Comparison of ENCODE assay signal across 8 cellular contexts in genomic region chr2:11698009-11698922, GRCh38. TPM values are rescaled to one million over a fixed set of nuclear protein-coding genes. Genes with fewer than 3 reads are reported as not detected.
A peak's percentile ranks its signal among the peaks of the same experiment; 100 is the strongest.
DNase-seq lines count a peak whose midpoint lies in the region; ATAC-seq, FAIRE-seq and TF ChIP-seq lines count a peak whose summit lies in the region.

No MANE protein-coding gene starts in this region.

- H4K20me1 ChIP-seq in PC-3 (ENCODE audit: low read length) (no peaks in the 10 kb centered on the region), fibroblast of lung (ENCODE audit: control insufficient read depth, extremely low read depth, insufficient read depth, low read length) (no peaks in the 10 kb centered on the region)

- 0 out of 2 replicates have a peak overlapping the region, but pooled peaks have one; percentile 11 for H2AFZ ChIP-seq in PC-3 (ENCODE audit: low read length)
- peak overlapping the region; percentile 38 for H2AFZ ChIP-seq in fibroblast of lung (ENCODE audit: low read length)

- CTCF ChIA-PET in A549 (lab: Yijun Ruan, JAX) (interaction anchor here (0.8 to 35.7 kb wide), 9 partner anchors 9 to 172 kb away, joined by 3 to 700 read pairs (median 9); no protein-coding TSS in a partner anchor), PC-3 (lab: Charles Lee) (interaction anchor here (0.8 to 1.6 kb wide), 2 partner anchors 10 to 40 kb away, joined by 3 to 5 read pairs; no protein-coding TSS in a partner anchor)

- intact Hi-C loops in PC-3 (cut with micrococcal nuclease) (no loop called here), posterior vena cava (cut with DNase I) (no loop called here)

- no peaks in the 10 kb centered on the region for H3K36me3 ChIP-seq in PC-3 (ENCODE audit: low read depth, low read length)
- H3K36me3 ChIP-seq in fibroblast of lung (ENCODE audit: control insufficient read depth, insufficient read depth, low read length), result no peaks in the 10 kb centered on the region
- no peaks in the 10 kb centered on the region for H3K36me3 ChIP-seq in muscle layer of colon (ENCODE audit: insufficient read depth, low read length)

- H3F3A ChIP-seq in PC-3 (ENCODE audit: low read length, unreplicated experiment), result no peaks in the 10 kb centered on the region

- WGBS in A549 (ENCODE audit: missing lambda C conversion rate), result 87% methylated on average over 24 of the region's 24 CpGs

- TF ChIP-seq POLR2A in A549 (IDR thresholded peaks at IDR 0.05; ENCODE audit: low read length), result no peak

- H3K4me2 ChIP-seq in A549 (peak overlapping the region; percentile 64), PC-3 (ENCODE audit: low read length) (peak overlapping the region; percentile 47), fibroblast of lung (ENCODE audit: extremely low read depth, insufficient read depth, low read length) (peak overlapping the region; percentile 55)

- H3K27ac ChIP-seq in A549 (peak overlapping the region; percentile 68 to 81), PC-3 (ENCODE audit: low read length) (peak overlapping the region; percentile 92), fibroblast of lung (ENCODE audit: insufficient read depth, low read length) (peak overlapping the region; percentile 76), muscle layer of colon (ENCODE audit: low read depth, low read length) (peak overlapping the region; percentile 65)

- BruUV-seq in PC-3 (replicated peaks; lab: Mats Ljungman, UMichigan), result no TSS peak

- H3K27me3 ChIP-seq in PC-3 (ENCODE audit: low read length) (no peaks in the 10 kb centered on the region), fibroblast of lung (ENCODE audit: control insufficient read depth, insufficient read depth, low read length) (no peaks in the 10 kb centered on the region), muscle layer of colon (ENCODE audit: control insufficient read depth in 1 of 2, insufficient read depth in 2 of 2, low read length in 2 of 2) (no peaks in the 10 kb centered on the region)

- ATAC-seq in A549, result peak; percentile 6 to 42; a peak in 3 of 6 replicates
- peak; percentile 12 for ATAC-seq in PC-3

- no peak for FAIRE-seq in A549 (lab: Jason Lieb, UNC)

- H3K79me2 ChIP-seq in PC-3 (ENCODE audit: low read length) (no peaks in the 10 kb centered on the region), fibroblast of lung (ENCODE audit: control insufficient read depth, insufficient read depth, low read length) (no peaks in the 10 kb centered on the region)

- peaks cover 23% of the 10 kb centered on the region for H3K4me1 ChIP-seq in A549
- peaks cover 41% of the 10 kb centered on the region for H3K4me1 ChIP-seq in PC-3 (ENCODE audit: insufficient read depth, low read length)
- H3K4me1 ChIP-seq in fibroblast of lung (ENCODE audit: control insufficient read depth, extremely low read depth, insufficient read depth, low read length), result peaks cover 26% of the 10 kb centered on the region
- peaks cover 25% of the 10 kb centered on the region for H3K4me1 ChIP-seq in muscle layer of colon (ENCODE audit: insufficient read depth, low read length)

- DNase-seq in A549 (ENCODE audit: low read depth in 1 of 2, low spot score in 1 of 2) (no peak), PC-3 (peak; percentile 56), fibroblast of lung (ENCODE audit: low read depth in 2 of 2) (peak; percentile 73 to 77), NCI-H226 (no peak), middle frontal gyrus (ENCODE audit: extremely low spot score, low spot score) (no peak), NCI-H774 (lab: John Stamatoyannopoulos, UW) (no peak), posterior vena cava (ENCODE audit: low spot score) (no peak)

- TF ChIP-seq RAD21 in A549 (conservative IDR thresholded peaks at IDR 0.05 in 1 of 2, IDR thresholded peaks at IDR 0.05 in 1 of 2), result no peak

- TF ChIP-seq CTCF in A549 (IDR thresholded peaks at IDR 0.05) (no peak), PC-3 (conservative IDR thresholded peaks at IDR 0.05; ENCODE audit: low read depth, low read length) (no peak), fibroblast of lung (conservative IDR thresholded peaks at IDR 0.05 in 1 of 2, IDR thresholded peaks at IDR 0.05 in 1 of 2; ENCODE audit: low read depth in 1 of 2, low read length in 2 of 2) (no peak)

- TF ChIP-seq EP300 in A549 (IDR thresholded peaks at IDR 0.05), result no peak

- POLR2A ChIA-PET in A549 (lab: Yijun Ruan, JAX) (interaction anchor here (2.5 kb wide), 1 partner anchor 46 kb away, joined by 10 read pairs; no protein-coding TSS in a partner anchor), PC-3 (lab: Charles Lee; ENCODE audit: unreplicated experiment) (interaction anchor here (0.5 to 1.4 kb wide), 2 partner anchors 48 to 49 kb away, joined by 4 to 6 read pairs; partner anchors contain the start of gene LPIN1)

- H3K4me3 ChIP-seq in A549, result no peak overlapping the region
- H3K4me3 ChIP-seq in PC-3 (ENCODE audit: low read length), result no peak overlapping the region
- H3K4me3 ChIP-seq in fibroblast of lung (replicated peaks in 1 of 4; ENCODE audit: control extremely low read depth in 1 of 4, insufficient read depth in 1 of 4, low read depth in 3 of 4, low read length in 4 of 4), result no peak overlapping the region
- H3K4me3 ChIP-seq in muscle layer of colon (ENCODE audit: low read depth in 1 of 2, low read length in 2 of 2), result no peak overlapping the region

- H3K9me3 ChIP-seq in A549, result no peaks in the 10 kb centered on the region
- no peaks in the 10 kb centered on the region for H3K9me3 ChIP-seq in PC-3 (ENCODE audit: low read length)
- H3K9me3 ChIP-seq in fibroblast of lung (ENCODE audit: control insufficient read depth, insufficient read depth, low read depth, low read length), result no peaks in the 10 kb centered on the region
- H3K9me3 ChIP-seq in muscle layer of colon (ENCODE audit: low read length), result no peaks in the 10 kb centered on the region

- H3K9ac ChIP-seq in PC-3 (ENCODE audit: low read length) (peak overlapping the region; percentile 67), fibroblast of lung (ENCODE audit: insufficient read depth, low read length) (no peak overlapping the region), muscle layer of colon (ENCODE audit: low read length) (no peak overlapping the region)

- no peaks in the 10 kb centered on the region for H3K9me2 ChIP-seq in PC-3 (replicated peaks; ENCODE audit: low read length)

TF ChIP-seq in A549, 52 proteins besides CTCF, POLR2A, EP300 and RAD21:
- no peak for TF ChIP-seq HOXB13 (CRISPR knock-in tag; IDR thresholded peaks at IDR 0.05; ENCODE audit: low read depth)
- TF ChIP-seq RFX5 (IDR thresholded peaks at IDR 0.05), result no peak
- TF ChIP-seq MAX (IDR thresholded peaks at IDR 0.05), result 0 out of 2 replicates have a peak, but pooled peaks have one; percentile 11
- TF ChIP-seq NPAS2 (CRISPR knock-in tag; IDR thresholded peaks at IDR 0.05; ENCODE audit: borderline replicate concordance), result no peak

RNA-seq across cellular contexts. Expression of gene NTSR2, which starts 28.3 kb away (rescaled TPM):
- polyA plus RNA-seq in A549 (2011; rRNA removed) (not detected in 2 replicates), A549 (2017; fragmentation: RNase III; extraction: RNeasy Plus Mini Kit Qiagen cat#74134 plus additional on column Dnase treatment) (not detected in 3 replicates), fibroblast of lung (not detected in 2 replicates)
- polyA plus RNA-seq in A549 (2012; cell fraction: cytosol; rRNA removed), result not detected in 2 replicates
- polyA plus RNA-seq in A549 (2012; cell fraction: nucleus; rRNA removed), result not detected in 2 replicates
- polyA minus RNA-seq in A549 (2011; rRNA and poly(A)+ RNA removed), result not detected in 2 replicates
- total RNA-seq in PC-3 (2014; rRNA removed) (not detected in 2 replicates), fibroblast of lung (under 0.01 TPM in 1 of 2 replicates, not detected in the other), posterior vena cava (not detected)
- polyA plus RNA-seq in fibroblast of lung (2012), result not detected in 2 replicates
- not detected in 2 replicates for polyA minus RNA-seq in fibroblast of lung (ENCODE audit: low replicate concordance)

RNA-seq across cellular contexts. Expression of gene LPIN1, which starts 48.2 kb away (rescaled TPM):
- polyA plus RNA-seq in A549 (2011; rRNA removed) (18.5 and 19.2 TPM in 2 replicates), A549 (2017; fragmentation: RNase III; extraction: RNeasy Plus Mini Kit Qiagen cat#74134 plus additional on column Dnase treatment) (14.7 to 27.5 TPM (median 25.1 TPM) in 3 replicates), fibroblast of lung (87.8 and 97.4 TPM in 2 replicates)
- 14.2 and 15.7 TPM in 2 replicates for polyA plus RNA-seq in A549 (2012; cell fraction: cytosol; rRNA removed)
- polyA plus RNA-seq in A549 (2012; cell fraction: nucleus; rRNA removed), result 22.9 and 29.1 TPM in 2 replicates
- polyA minus RNA-seq in A549 (2011; rRNA and poly(A)+ RNA removed), result 16.5 and 19.3 TPM in 2 replicates
- total RNA-seq in PC-3 (2014; rRNA removed) (40.9 and 46.9 TPM in 2 replicates), fibroblast of lung (149 and 205 TPM in 2 replicates), posterior vena cava (10 to 100 TPM; 24.2 to 26.8 TPM)
- polyA plus RNA-seq in fibroblast of lung (2012), result 48.3 and 50.4 TPM in 2 replicates
- 35.1 and 63.6 TPM in 2 replicates for polyA minus RNA-seq in fibroblast of lung (ENCODE audit: low replicate concordance)

Comparison
In these comparisons a context has a peak if more than half of its experiments do, and no peak if none do; other contexts are left out.
1. DNase-seq: peak in PC-3 (single experiment) and fibroblast of lung (2 of 2); none in A549 (0 of 2), NCI-H226 (single experiment), middle frontal gyrus (single experiment), NCI-H774 (single experiment) and posterior vena cava (single experiment).
2. Peak in every context shown above with its lines, with median percentiles within 50 percentile points of each other: H3K27ac ChIP-seq and H3K4me2 ChIP-seq.